ENCODE assay signal across 17 cellular contexts in genomic region chr22:17924735-17925727, GRCh38.
DNase-seq lines count a peak whose midpoint lies in the region; ATAC-seq, FAIRE-seq and TF ChIP-seq lines count a peak whose summit lies in the region.
"Had no signal": no experiment of that assay in that cellular context is flagged by ENCODE, and none has a peak within 500 bp of the region (broad histone marks: within the 10 kb centered on the region; RNA-seq: fewer than 3 reads in every experiment).

No MANE protein-coding gene starts in this region.

- FAIRE-seq in keratinocyte (lab: Jason Lieb, UNC) (no peak), frontal cortex (lab: Jason Lieb, UNC) (no peak)

- H3K4me3 ChIP-seq in keratinocyte (ENCODE audit: control insufficient read depth in 2 of 3, extremely low read depth in 1 of 3, insufficient read depth in 2 of 3, low read depth in 1 of 3, low read length in 3 of 3) (no peak overlapping the region), vagina (no peak overlapping the region)
- H3K4me3 ChIP-seq: PC-9, suprapubic skin had no signal

- dilution Hi-C loops in keratinocyte (cut with MboI; ENCODE audit: extremely low pct_ligation_motif_present, low sequenced_read_pairs) = no loop called here

- TF ChIP-seq CTCF in keratinocyte (optimal IDR thresholded peaks at IDR 0.05 in 1 of 3, IDR thresholded peaks at IDR 0.05 in 1 of 3, conservative IDR thresholded peaks at IDR 0.05 in 1 of 3; ENCODE audit: extremely low read depth in 1 of 3, insufficient read depth in 2 of 3, low read length in 3 of 3) = no peak
- TF ChIP-seq CTCF in vagina (IDR thresholded peaks at IDR 0.05) = no peak

- H3K27me3 Mint-ChIP-seq in activated CD8-positive, alpha-beta T cell treated with anti-CD3 and anti-CD28 coated beads, Interleukin-2, amount 10 ng/mL, durations not matched to agents 7 days and 5 days (ENCODE audit: low read depth) = peaks cover 3% of the 10 kb centered on the region
- H3K27me3 Mint-ChIP-seq: activated B cell treated with CpG ODN at 0.5 μM for 24 hours had no signal

- H3K27ac Mint-ChIP-seq in activated CD8-positive, alpha-beta T cell treated with anti-CD3 and anti-CD28 coated beads, Interleukin-2, amount 10 ng/mL, durations not matched to agents 7 days and 5 days = no peak overlapping the region

- H2AFZ ChIP-seq in keratinocyte (ENCODE audit: control insufficient read depth, low read length) = no peak overlapping the region
- H2AFZ ChIP-seq: PC-9 had no signal

- intact Hi-C loops in cardiac septum (cut with DNase I) (loop anchor here (5.0 kb wide), 1 partner anchor 77 kb away; no protein-coding TSS in a partner anchor), Right ventricle myocardium superior (cut with DNase I) (no loop called here), vagina (cut with DNase I) (no loop called here)

- peaks cover 8% of the 10 kb centered on the region for H3K4me1 Mint-ChIP-seq in activated CD8-positive, alpha-beta T cell treated with anti-CD3 and anti-CD28 coated beads, Interleukin-2, amount 10 ng/mL, durations not matched to agents 7 days and 5 days (ENCODE audit: low read depth)

- H3K36me3 ChIP-seq in keratinocyte (ENCODE audit: control insufficient read depth in 2 of 2, extremely low read depth in 1 of 2, insufficient read depth in 2 of 2, low read length in 2 of 2) (peaks cover 0 to 2% of the 10 kb centered on the region in 2 experiments), vagina (no peaks in the 10 kb centered on the region)
- H3K36me3 ChIP-seq: suprapubic skin had no signal

- H3K27ac ChIP-seq in keratinocyte (ENCODE audit: control insufficient read depth, insufficient read depth, low read length) (no peak overlapping the region), vagina (peak overlapping the region; percentile 4)
- H3K27ac ChIP-seq: HL-60, PC-9, suprapubic skin had no signal

- peak overlapping the region; percentile 19 for H3K4me2 ChIP-seq in keratinocyte (ENCODE audit: control insufficient read depth, extremely low read depth, insufficient read depth, low read depth, low read length)
- H3K4me2 ChIP-seq: PC-9 had no signal

- ATAC-seq in Right ventricle myocardium superior (ENCODE audit: poor library complexity) (no peak), GM21390 (IDR thresholded peaks at IDR 0.05; ENCODE audit: unreplicated experiment) (no peak)
- ATAC-seq in activated CD8-positive, alpha-beta T cell treated with anti-CD3 and anti-CD28 coated beads, Interleukin-2, amount 10 ng/mL, durations not matched to agents 7 days and 5 days = no peak
- ATAC-seq: left colon had no signal

- peaks cover 12% of the 10 kb centered on the region for H3K9me1 ChIP-seq in keratinocyte (ENCODE audit: control insufficient read depth, extremely low read depth, insufficient read depth, low read length)

- peaks cover 87% of the 10 kb centered on the region for H3K79me2 ChIP-seq in keratinocyte (ENCODE audit: control insufficient read depth, insufficient read depth, low read length)

- H3K27me3 ChIP-seq in keratinocyte (ENCODE audit: control insufficient read depth, extremely low read depth, insufficient read depth, low read length) (no peaks in the 10 kb centered on the region), vagina (no peaks in the 10 kb centered on the region)
- H3K27me3 ChIP-seq: suprapubic skin had no signal

- POLR2A ChIA-PET in activated CD8-positive, alpha-beta T cell treated with anti-CD3 and anti-CD28 coated beads, Interleukin-2, amount 10 ng/mL, durations not matched to agents 7 days and 5 days (lab: Charles Lee) = no interaction called here

- no peaks in the 10 kb centered on the region for H3K36me3 Mint-ChIP-seq in activated CD8-positive, alpha-beta T cell treated with anti-CD3 and anti-CD28 coated beads, Interleukin-2, amount 10 ng/mL, durations not matched to agents 7 days and 5 days (ENCODE audit: low read depth)

- no peak overlapping the region for H3K4me3 Mint-ChIP-seq in activated CD8-positive, alpha-beta T cell treated with anti-CD3 and anti-CD28 coated beads, Interleukin-2, amount 10 ng/mL, durations not matched to agents 7 days and 5 days
- H3K4me3 Mint-ChIP-seq: activated B cell treated with CpG ODN at 0.5 μM for 24 hours had no signal

- no peak overlapping the region for H3K9ac ChIP-seq in keratinocyte (ENCODE audit: control insufficient read depth, extremely low read depth, insufficient read depth, low read length)

- CTCF ChIA-PET in activated CD8-positive, alpha-beta T cell treated with anti-CD3 and anti-CD28 coated beads, Interleukin-2, amount 10 ng/mL, durations not matched to agents 7 days and 5 days (lab: Charles Lee) = no interaction called here

- H3K9me3 ChIP-seq in keratinocyte (ENCODE audit: control insufficient read depth, low read depth, low read length) (no peaks in the 10 kb centered on the region), vagina (no peaks in the 10 kb centered on the region)
- H3K9me3 ChIP-seq: Caco-2, suprapubic skin had no signal

- DNase-seq in cardiac septum (ENCODE audit: low spot score) (peak; percentile 63), Right ventricle myocardium superior (no peak), dermis blood vessel endothelial cell (peak; percentile 84), keratinocyte (ENCODE audit: low read depth, low spot score) (no peak), vagina (ENCODE audit: extremely low spot score in 2 of 2) (no peak), frontal cortex (ENCODE audit: low spot score in 2 of 2) (no peak)
- DNase-seq in activated CD8-positive, alpha-beta T cell treated with anti-CD3 and anti-CD28 coated beads, Interleukin-2, amount 10 ng/mL, durations not matched to agents 7 days and 5 days = no peak
- DNase-seq: activated B cell treated with CpG ODN at 0.5 μM for 24 hours, Caco-2, GF-D8, left colon, NCI-H1436 had no signal

- H3K9me3 Mint-ChIP-seq in activated CD8-positive, alpha-beta T cell treated with anti-CD3 and anti-CD28 coated beads, Interleukin-2, amount 10 ng/mL, durations not matched to agents 7 days and 5 days (ENCODE audit: insufficient read depth) = no peaks in the 10 kb centered on the region
- H3K9me3 Mint-ChIP-seq: activated B cell treated with CpG ODN at 0.5 μM for 24 hours, nephron had no signal

- peaks cover 62% of the 10 kb centered on the region for H4K20me1 ChIP-seq in keratinocyte (ENCODE audit: control insufficient read depth, extremely low read depth, insufficient read depth, low read length)

- H3K4me1 ChIP-seq in keratinocyte (ENCODE audit: control insufficient read depth, extremely low read depth, insufficient read depth, low read length) = peaks cover 61% of the 10 kb centered on the region
- peaks cover 59% of the 10 kb centered on the region for H3K4me1 ChIP-seq in vagina

- TF ChIP-seq POLR2A in vagina (IDR thresholded peaks at IDR 0.05) = no peak

Comparison
In these comparisons a context has a peak if more than half of its experiments do, and no peak if none do; other contexts are left out.
1. DNase-seq: peak in cardiac septum (single experiment) and dermis blood vessel endothelial cell (single experiment); none in Right ventricle myocardium superior (single experiment), keratinocyte (single experiment), vagina (0 of 2), frontal cortex (0 of 2) and activated CD8-positive, alpha-beta T cell treated with anti-CD3 and anti-CD28 coated beads, Interleukin-2, amount 10 ng/mL, durations not matched to agents 7 days and 5 days (single experiment).